ENCODE assay signal across 24 cellular contexts in genomic region chr6:123898669-123899068, GRCh38.
"Had no signal": no experiment of that assay in that cellular context is flagged by ENCODE, and none has a peak within 500 bp of the region (broad histone marks: within the 10 kb centered on the region; RNA-seq: fewer than 3 reads in every experiment).

No MANE protein-coding gene starts in this region.

- H3K27ac ChIP-seq: Peyer's patch, RWPE1, SJCRH30, VCaP had no signal

- H3K4me1 ChIP-seq: Peyer's patch, SJCRH30 had no signal

- H3K4me3 ChIP-seq: Peyer's patch, SJCRH30 had no signal

- ATAC-seq: activated T-cell treated with anti-CD3 and anti-CD28 coated beads, Interleukin-2, amount 50 U/mL, for 4 hours had no signal

- DNase-seq: activated CD4-positive, alpha-beta memory T cell treated with anti-CD3 and anti-CD28 coated beads for 36 hours; activated CD4-positive, alpha-beta T cell treated with anti-CD3 and anti-CD28 coated beads, Interleukin-2, amount 10 ng/mL, durations not matched to agents 7 days and 5 days; activated CD4-positive, CD25-positive, alpha-beta regulatory T cell; activated CD8-positive, alpha-beta memory T cell treated with anti-CD3 and anti-CD28 coated beads for 24 hours; activated gamma-delta T cell treated with Interleukin-2 at 50 U/mL for 16 hours; activated naive CD4-positive, alpha-beta T cell treated with anti-CD3 and anti-CD28 coated beads, Interleukin-2, amount 10 ng/mL, durations not matched to agents 7 days and 5 days; activated naive CD8-positive, alpha-beta T cell treated with anti-CD3 and anti-CD28 coated beads for 36 hours; activated T-cell treated with anti-CD3 and anti-CD28 coated beads, Interleukin-2, amount 50 U/mL, for 4 hours; anterior cingulate cortex; cerebellar nuclear complex; NCI-H1048; NCI-H1694; NCI-H2029; NCI-H345; NCI-H510A; NCI-H69; NK-92 treated with Interleukin-12 subunit alpha and Interleukin-12 subunit beta, amount 100 ng/mL, for 24 hours; Peyer's patch; Right ventricle myocardium superior; SJCRH30; SK-N-SH; T-helper 1 cell had no signal

- H3K27me3 ChIP-seq: Peyer's patch, SJCRH30 had no signal

- H3K36me3 ChIP-seq: Peyer's patch, SJCRH30 had no signal

- H3K4me2 ChIP-seq: SK-N-SH had no signal

- H3K9ac ChIP-seq: SK-N-SH had no signal

- H3K9me3 ChIP-seq: Peyer's patch, SJCRH30, SK-N-SH had no signal
